ENCODE assay signal across 2 cellular contexts in genomic region chr19:653425-653824, GRCh38.
A peak's percentile ranks its signal among the peaks of the same experiment; 100 is the strongest.
TF ChIP-seq lines count a peak whose summit lies in the region.

No MANE protein-coding gene starts in this region.

TF ChIP-seq in GM12891, 5 proteins besides CTCF, POLR2A, EP300 and RAD21:
- TF ChIP-seq SPI1 (IDR thresholded peaks at IDR 0.05; ENCODE audit: low read depth, low read length) (no peak), POLR2AphosphoS5 (IDR thresholded peaks at IDR 0.05; ENCODE audit: low read depth, low read length) (peak; percentile 46; the same call in 1 of the 2 replicates)

TF ChIP-seq in GM12878, 131 proteins besides CTCF, POLR2A, EP300 and RAD21:
- no peak for TF ChIP-seq CHD1 (IDR thresholded peaks at IDR 0.05; ENCODE audit: low read depth, low read length)
- TF ChIP-seq E4F1 (IDR thresholded peaks at IDR 0.05; ENCODE audit: borderline replicate concordance, partially characterized antibody) = no peak
- no peak for TF ChIP-seq PRDM15 (CRISPR knock-in tag; IDR thresholded peaks at IDR 0.05)
- no peak for TF ChIP-seq STAT3 (IDR thresholded peaks at IDR 0.05; ENCODE audit: low read depth, low read length)
- no peak for TF ChIP-seq ATF2 (IDR thresholded peaks at IDR 0.05; ENCODE audit: low read length)
- TF ChIP-seq CREM (IDR thresholded peaks at IDR 0.05; ENCODE audit: low read depth) = no peak
- TF ChIP-seq IKZF1 (conservative IDR thresholded peaks at IDR 0.05) = no peak
- TF ChIP-seq NFYA (IDR thresholded peaks at IDR 0.05; ENCODE audit: borderline replicate concordance, low read depth, low read length) = no peak
- TF ChIP-seq TARDBP (IDR thresholded peaks at IDR 0.05; ENCODE audit: borderline replicate concordance) = no peak
- TF ChIP-seq USF1 (IDR thresholded peaks at IDR 0.05; ENCODE audit: borderline replicate concordance, extremely low read length, insufficient read depth, low read depth, low read length) = no peak
- no peak for TF ChIP-seq BCLAF1 (IDR thresholded peaks at IDR 0.05)
- no peak for TF ChIP-seq YY1 (IDR thresholded peaks at IDR 0.05; ENCODE audit: low read depth, low read length)
- no peak for TF ChIP-seq RELB (IDR thresholded peaks at IDR 0.05; ENCODE audit: low read depth)
TF ChIP-seq in GM12878: peak in this region for 0.
